In the genomic region with DNA sequence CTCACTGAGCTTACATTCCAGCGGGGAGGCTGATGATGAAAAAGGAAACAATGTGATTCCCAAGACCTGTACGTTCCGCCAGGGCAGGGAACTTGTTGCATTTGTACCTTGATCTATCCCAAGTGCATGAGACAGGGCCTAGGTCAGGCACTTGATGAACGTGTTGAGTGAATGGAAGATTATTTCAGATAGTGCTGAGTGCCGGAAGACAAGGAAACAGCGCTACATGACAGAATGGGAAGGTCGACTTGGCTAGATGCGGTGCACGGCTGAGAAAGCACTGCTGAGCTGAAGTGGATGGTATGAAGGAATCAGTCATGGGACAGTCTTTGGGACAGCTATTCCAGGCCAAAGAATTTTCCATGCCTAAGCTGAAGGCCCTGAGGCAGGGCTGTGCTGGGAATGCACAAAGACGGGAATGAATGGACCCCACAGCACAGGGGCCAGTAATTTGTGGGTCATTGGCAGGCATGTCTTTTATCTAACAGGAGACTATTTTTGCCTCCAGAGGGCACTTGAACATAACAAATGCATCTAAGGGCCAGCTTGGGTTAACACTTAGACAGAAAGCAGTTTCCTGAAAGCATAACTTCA, we compare ENCODE assay signal across 8 cellular contexts. TPM values are rescaled to one million over a fixed set of nuclear protein-coding genes. Genes with fewer than 3 reads are reported as not detected.
DNase-seq lines count a peak whose midpoint lies in the region; ATAC-seq, FAIRE-seq and TF ChIP-seq lines count a peak whose summit lies in the region.
"Not testable (repeated sequence)": the region's sequence is repeated elsewhere in the genome, so short reads cannot be mapped to it uniquely, and the experiment has no call there.

No MANE protein-coding gene starts in this region.

- DNase-seq in Calu3 (peak; percentile 22), NCI-H2029 (lab: John Stamatoyannopoulos, UW) (peak; percentile 20), endodermal cell (peak; percentile 54), kidney tubule cell (ENCODE audit: low spot score) (peak; percentile 59)
- DNase-seq in stimulated activated effector memory CD8-positive, alpha-beta T cell treated with anti-CD3 and anti-CD28 coated beads, Interleukin-12 subunit alpha, Interleukin-12 subunit beta, amount 100 ng/mL, for 72 hours (ENCODE audit: low spot score in 2 of 2): not testable (repeated sequence)

- FAIRE-seq in TTC549 (lab: Jason Lieb, UNC): peak; percentile 15

- 85 to 86% methylated on average over 10 of the region's 10 CpGs for WGBS in endodermal cell (ENCODE audit: insufficient coverage in 1 of 2, insufficient read length in 1 of 2), 2 experiments

- not testable (repeated sequence) for H3K36me3 Mint-ChIP-seq in Calu3 (ENCODE audit: insufficient read depth, unreplicated experiment); endodermal cell (ENCODE audit: low read depth); stimulated activated effector memory CD8-positive, alpha-beta T cell treated with anti-CD3 and anti-CD28 coated beads, Interleukin-12 subunit alpha, Interleukin-12 subunit beta, amount 100 ng/mL, for 72 hours

- H3K27me3 Mint-ChIP-seq in Calu3 (ENCODE audit: unreplicated experiment): peaks cover 29% of the 10 kb centered on the region
- H3K27me3 Mint-ChIP-seq in endodermal cell (ENCODE audit: insufficient read depth): not testable (repeated sequence)

- ATAC-seq in GM19023 (IDR thresholded peaks at IDR 0.05; ENCODE audit: unreplicated experiment) (peak; percentile 64), HG02938 (IDR thresholded peaks at IDR 0.05; ENCODE audit: unreplicated experiment) (peak; percentile 66)
- ATAC-seq in stimulated activated effector memory CD8-positive, alpha-beta T cell treated with anti-CD3 and anti-CD28 coated beads, Interleukin-12 subunit alpha, Interleukin-12 subunit beta, amount 100 ng/mL, for 72 hours: peak; percentile 70

- H3K4me3 Mint-ChIP-seq in Calu3 (ENCODE audit: low read depth, unreplicated experiment); endodermal cell; stimulated activated effector memory CD8-positive, alpha-beta T cell treated with anti-CD3 and anti-CD28 coated beads, Interleukin-12 subunit alpha, Interleukin-12 subunit beta, amount 100 ng/mL, for 72 hours: not testable (repeated sequence)

- H3K4me3 ChIP-seq in endodermal cell (ENCODE audit: low read length): not testable (repeated sequence)

- H3K4me1 Mint-ChIP-seq in Calu3 (ENCODE audit: low read depth, unreplicated experiment): peaks cover 12% of the 10 kb centered on the region
- not testable (repeated sequence) for H3K4me1 Mint-ChIP-seq in endodermal cell; stimulated activated effector memory CD8-positive, alpha-beta T cell treated with anti-CD3 and anti-CD28 coated beads, Interleukin-12 subunit alpha, Interleukin-12 subunit beta, amount 100 ng/mL, for 72 hours

- not testable (repeated sequence) for H3K9ac ChIP-seq in endodermal cell (ENCODE audit: extremely low read depth, low read length, poor library complexity, severe bottlenecking)

- not testable (repeated sequence) for H3K27ac Mint-ChIP-seq in Calu3 (ENCODE audit: unreplicated experiment); endodermal cell
- H3K27ac Mint-ChIP-seq in stimulated activated effector memory CD8-positive, alpha-beta T cell treated with anti-CD3 and anti-CD28 coated beads, Interleukin-12 subunit alpha, Interleukin-12 subunit beta, amount 100 ng/mL, for 72 hours: peak overlapping the region; percentile 63

- not testable (repeated sequence) for H3K27ac ChIP-seq in endodermal cell (ENCODE audit: low read depth, low read length)

- CTCF ChIA-PET in Calu3 (lab: Charles Lee): interaction anchor here (1.1 kb wide), 1 partner anchor 359 kb away, joined by 3 read pairs; no protein-coding TSS in a partner anchor

- not testable (repeated sequence) for BruUV-seq in Calu3 (replicated peaks; lab: Mats Ljungman, UMichigan)

- not testable (repeated sequence) for TF ChIP-seq CTCF in Calu3 (IDR thresholded peaks at IDR 0.05; ENCODE audit: unreplicated experiment)
- TF ChIP-seq CTCF in endodermal cell (conservative IDR thresholded peaks at IDR 0.05): peak; percentile 71

- not testable (repeated sequence) for H3K36me3 ChIP-seq in endodermal cell (ENCODE audit: control insufficient read depth, insufficient read depth, low read length)

- H3K4me1 ChIP-seq in endodermal cell (ENCODE audit: control insufficient read depth, insufficient read depth, low read length): not testable (repeated sequence)

- not testable (repeated sequence) for H3K9me3 Mint-ChIP-seq in Calu3 (ENCODE audit: low read depth, unreplicated experiment); endodermal cell; stimulated activated effector memory CD8-positive, alpha-beta T cell treated with anti-CD3 and anti-CD28 coated beads, Interleukin-12 subunit alpha, Interleukin-12 subunit beta, amount 100 ng/mL, for 72 hours

- H3K27me3 ChIP-seq in endodermal cell (ENCODE audit: control insufficient read depth, insufficient read depth, low read length, poor library complexity, severe bottlenecking): not testable (repeated sequence)

- H3K9me3 ChIP-seq in endodermal cell (ENCODE audit: control insufficient read depth, low read length): not testable (repeated sequence)

- intact Hi-C loops in Calu3 (cut with micrococcal nuclease; ENCODE audit: unreplicated experiment): loop anchor here (2.0 kb wide), 1 partner anchor 580 kb away; no protein-coding TSS in a partner anchor

RNA-seq across cellular contexts. Expression of gene HNRNPA1L2, which starts 33.1 kb away (rescaled TPM):
- total RNA-seq in Calu3 (2022) (6.8 and 8.6 TPM in 2 replicates), endodermal cell (1 to 10 TPM; 8.0 to 9.3 TPM)
- polyA plus RNA-seq in endodermal cell (2013, experiment 1 of 2): 14.0 TPM
- 11.4 TPM for polyA plus RNA-seq in endodermal cell (2013, experiment 2 of 2)

RNA-seq across cellular contexts. Expression of gene SUGT1, which starts 43.5 kb away (rescaled TPM):
- total RNA-seq in Calu3 (2022): 48.0 and 58.4 TPM in 2 replicates
- 10 to 100 TPM; 73.3 to 85.8 TPM for total RNA-seq in endodermal cell
- polyA plus RNA-seq in endodermal cell (2013, experiment 1 of 2): 61.4 TPM
- 56.8 TPM for polyA plus RNA-seq in endodermal cell (2013, experiment 2 of 2)
